In the genomic region with DNA sequence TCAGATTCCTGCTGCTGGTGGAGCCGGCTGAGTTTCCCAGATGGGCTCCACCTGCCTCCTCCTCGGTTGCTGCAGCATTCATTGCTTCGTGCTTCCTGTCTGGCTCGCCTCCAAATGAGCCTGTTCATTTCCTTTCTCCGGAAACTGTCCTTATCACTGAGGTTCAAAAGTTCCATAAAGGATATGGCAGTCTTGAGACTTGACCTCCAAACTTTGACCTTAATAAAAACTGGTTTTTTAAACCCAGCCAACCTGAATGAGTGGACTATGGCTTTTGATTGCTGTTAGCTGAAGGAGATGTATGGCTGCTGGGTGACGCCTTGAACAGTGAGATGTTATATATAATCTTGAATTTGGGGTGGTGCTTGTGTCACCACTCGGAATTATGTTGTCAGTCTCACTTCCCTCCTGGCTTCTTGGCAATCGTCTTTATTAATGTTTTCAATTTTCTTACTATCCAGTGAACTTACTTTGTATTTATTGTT, we compare ENCODE assay signal across 8 cellular contexts.
DNase-seq lines count a peak whose midpoint lies in the region; ATAC-seq and TF ChIP-seq lines count a peak whose summit lies in the region.

No MANE protein-coding gene starts in this region.

- peak overlapping the region; percentile 25; the same call in 1 of the 3 replicates for H3K4me3 Mint-ChIP-seq in GM23338
- peak overlapping the region; percentile 59 for H3K4me3 Mint-ChIP-seq in activated T-helper 1 cell treated with anti-CD3 and anti-CD28 coated beads, Interleukin-12 subunit alpha, Interleukin-12 subunit beta, Interleukin-2, Interleukin-4 antibody, amounts not matched to agents 30 ng/mL and 10 ng/mL and 1 ng/mL, durations not matched to agents 14 hours and 24 hours and 36 hours

- intact Hi-C loops in activated T-helper 1 cell treated with anti-CD3 and anti-CD28 coated beads, Interleukin-12 subunit alpha, Interleukin-12 subunit beta, Interleukin-2, Interleukin-4 antibody, amounts not matched to agents 30 ng/mL and 10 ng/mL and 1 ng/mL, durations not matched to agents 14 hours and 24 hours and 36 hours (cut with micrococcal nuclease) = loop anchor here (10.0 kb wide), 1 partner anchor 502 kb away; no protein-coding TSS in a partner anchor

- H4K20me1 ChIP-seq in GM23338 (replicated peaks; ENCODE audit: insufficient read depth) (peaks cover 23% of the 10 kb centered on the region; the same call in 1 of the 2 replicates), hepatocyte (ENCODE audit: insufficient read depth, poor library complexity, severe bottlenecking) (no peaks in the 10 kb centered on the region)

- H3K36me3 ChIP-seq in GM23338 (ENCODE audit: insufficient read depth) = no peaks in the 10 kb centered on the region
- no peaks in the 10 kb centered on the region for H3K36me3 ChIP-seq in hepatocyte (replicated peaks; ENCODE audit: insufficient read depth, low read depth)

- H3K4me2 ChIP-seq in GM23338 = peak overlapping the region; percentile 36
- peak overlapping the region; percentile 42 for H3K4me2 ChIP-seq in hepatocyte

- TF ChIP-seq CTCF in GM23338 (conservative IDR thresholded peaks at IDR 0.05; ENCODE audit: low read depth in 2 of 2) (no peak), hepatocyte (IDR thresholded peaks at IDR 0.05; ENCODE audit: poor library complexity) (no peak)

- H3K4me1 Mint-ChIP-seq in GM23338 = peaks cover 67% of the 10 kb centered on the region
- H3K4me1 Mint-ChIP-seq in activated T-helper 1 cell treated with anti-CD3 and anti-CD28 coated beads, Interleukin-12 subunit alpha, Interleukin-12 subunit beta, Interleukin-2, Interleukin-4 antibody, amounts not matched to agents 30 ng/mL and 10 ng/mL and 1 ng/mL, durations not matched to agents 14 hours and 24 hours and 36 hours (ENCODE audit: low read depth) = peaks cover 82% of the 10 kb centered on the region

- 38% methylated on average over 8 of the region's 8 CpGs for WGBS in hepatocyte (ENCODE audit: low lambda C conversion rate, missing lambda C conversion rate)

- H3K9me2 ChIP-seq in GM23338 (ENCODE audit: insufficient read depth) (no peaks in the 10 kb centered on the region), hepatocyte (replicated peaks; ENCODE audit: insufficient read depth) (no peaks in the 10 kb centered on the region)

- DNase-seq in GM23338 (ENCODE audit: low spot score) (no peak), NCI-H2171 treated with DMSO at 0.1 percent for 48 hours (lab: John Stamatoyannopoulos, UW) (peak; percentile 83), hepatocyte (ENCODE audit: low spot score) (peak; percentile 58), ureter (ENCODE audit: low spot score) (peak; percentile 63), SKM-1 treated with dmso at 0.1 percent for 144 hours (lab: John Stamatoyannopoulos, UW; ENCODE audit: unreplicated experiment) (no peak), inferior parietal cortex (ENCODE audit: extremely low spot score) (no peak)
- DNase-seq in activated T-helper 1 cell treated with anti-CD3 and anti-CD28 coated beads, Interleukin-12 subunit alpha, Interleukin-12 subunit beta, Interleukin-2, Interleukin-4 antibody, amounts not matched to agents 30 ng/mL and 10 ng/mL and 1 ng/mL, durations not matched to agents 14 hours and 24 hours and 36 hours (ENCODE audit: low spot score) = no peak

- peaks cover 99% of the 10 kb centered on the region for H3K79me2 ChIP-seq in GM23338 (replicated peaks; ENCODE audit: insufficient read depth)
- H3K79me2 ChIP-seq in hepatocyte = peaks cover 28% of the 10 kb centered on the region

- no peaks in the 10 kb centered on the region for H3K9me3 ChIP-seq in hepatocyte (ENCODE audit: low read depth)

- H3K36me3 Mint-ChIP-seq in GM23338 (ENCODE audit: low read depth) = no peaks in the 10 kb centered on the region; the same call in 2 of the 3 replicates
- peaks cover 2% of the 10 kb centered on the region for H3K36me3 Mint-ChIP-seq in activated T-helper 1 cell treated with anti-CD3 and anti-CD28 coated beads, Interleukin-12 subunit alpha, Interleukin-12 subunit beta, Interleukin-2, Interleukin-4 antibody, amounts not matched to agents 30 ng/mL and 10 ng/mL and 1 ng/mL, durations not matched to agents 14 hours and 24 hours and 36 hours (ENCODE audit: low read depth)

- peak; percentile 8; the same call in 1 of the 3 replicates for ATAC-seq in GM23338
- no peak for ATAC-seq in GM19395 (IDR thresholded peaks at IDR 0.05; ENCODE audit: unreplicated experiment)

- H3K4me3 ChIP-seq in GM23338 = no peak overlapping the region
- no peak overlapping the region for H3K4me3 ChIP-seq in hepatocyte

- H2AFZ ChIP-seq in GM23338 = no peak overlapping the region
- no peak overlapping the region for H2AFZ ChIP-seq in hepatocyte

- H3K27ac Mint-ChIP-seq in GM23338 = peak overlapping the region; percentile 86
- H3K27ac Mint-ChIP-seq in activated T-helper 1 cell treated with anti-CD3 and anti-CD28 coated beads, Interleukin-12 subunit alpha, Interleukin-12 subunit beta, Interleukin-2, Interleukin-4 antibody, amounts not matched to agents 30 ng/mL and 10 ng/mL and 1 ng/mL, durations not matched to agents 14 hours and 24 hours and 36 hours = peak overlapping the region; percentile 87

- no peaks in the 10 kb centered on the region; the same call in 2 of the 3 replicates for H3K9me3 Mint-ChIP-seq in GM23338
- H3K9me3 Mint-ChIP-seq in activated T-helper 1 cell treated with anti-CD3 and anti-CD28 coated beads, Interleukin-12 subunit alpha, Interleukin-12 subunit beta, Interleukin-2, Interleukin-4 antibody, amounts not matched to agents 30 ng/mL and 10 ng/mL and 1 ng/mL, durations not matched to agents 14 hours and 24 hours and 36 hours = no peaks in the 10 kb centered on the region

- no peaks in the 10 kb centered on the region for H3F3A ChIP-seq in GM23338 (replicated peaks; ENCODE audit: low read depth)

- H3K27me3 Mint-ChIP-seq in GM23338 (ENCODE audit: insufficient read depth, low read depth, poor library complexity) = peaks cover 10% of the 10 kb centered on the region
- no peaks in the 10 kb centered on the region for H3K27me3 Mint-ChIP-seq in activated T-helper 1 cell treated with anti-CD3 and anti-CD28 coated beads, Interleukin-12 subunit alpha, Interleukin-12 subunit beta, Interleukin-2, Interleukin-4 antibody, amounts not matched to agents 30 ng/mL and 10 ng/mL and 1 ng/mL, durations not matched to agents 14 hours and 24 hours and 36 hours (ENCODE audit: insufficient read depth)

- H3K27me3 ChIP-seq in GM23338 (ENCODE audit: insufficient read depth) = no peaks in the 10 kb centered on the region
- no peaks in the 10 kb centered on the region for H3K27me3 ChIP-seq in hepatocyte

- H3K27ac ChIP-seq in GM23338 (ENCODE audit: low read depth) (peak overlapping the region; percentile 2), hepatocyte (peak overlapping the region; percentile 35)

- peaks cover 64% of the 10 kb centered on the region for H3K4me1 ChIP-seq in GM23338 (ENCODE audit: insufficient read depth)
- H3K4me1 ChIP-seq in hepatocyte (ENCODE audit: insufficient read depth) = peaks cover 37% of the 10 kb centered on the region

TF ChIP-seq in GM23338, 12 proteins besides CTCF, POLR2A, EP300 and RAD21 (continues in another document):
- TF ChIP-seq NANOG (IDR thresholded peaks at IDR 0.05; ENCODE audit: borderline replicate concordance) (no peak), JUNB (IDR thresholded peaks at IDR 0.05; ENCODE audit: unreplicated experiment) (no peak), POLR2AphosphoS5 (IDR thresholded peaks at IDR 0.05; ENCODE audit: low read depth) (no peak), EZH2phosphoT487 (IDR thresholded peaks at IDR 0.05; ENCODE audit: unreplicated experiment) (no peak), CREB1 (CRISPR knock-in tag; IDR thresholded peaks at IDR 0.05; ENCODE audit: low read depth) (no peak), ZNF114 (CRISPR knock-in tag; IDR thresholded peaks at IDR 0.05) (no peak), EZH2 (IDR thresholded peaks at IDR 0.05; ENCODE audit: low read depth, unreplicated experiment) (no peak)
- TF ChIP-seq, protein P1, sequence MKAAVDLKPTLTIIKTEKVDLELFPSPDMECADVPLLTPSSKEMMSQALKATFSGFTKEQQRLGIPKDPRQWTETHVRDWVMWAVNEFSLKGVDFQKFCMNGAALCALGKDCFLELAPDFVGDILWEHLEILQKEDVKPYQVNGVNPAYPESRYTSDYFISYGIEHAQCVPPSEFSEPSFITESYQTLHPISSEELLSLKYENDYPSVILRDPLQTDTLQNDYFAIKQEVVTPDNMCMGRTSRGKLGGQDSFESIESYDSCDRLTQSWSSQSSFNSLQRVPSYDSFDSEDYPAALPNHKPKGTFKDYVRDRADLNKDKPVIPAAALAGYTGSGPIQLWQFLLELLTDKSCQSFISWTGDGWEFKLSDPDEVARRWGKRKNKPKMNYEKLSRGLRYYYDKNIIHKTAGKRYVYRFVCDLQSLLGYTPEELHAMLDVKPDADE (IDR thresholded peaks at IDR 0.05) = no peak

Comparison
In these comparisons a context has a peak if more than half of its experiments do, and no peak if none do; other contexts are left out.
1. DNase-seq: peak in NCI-H2171 treated with DMSO at 0.1 percent for 48 hours (single experiment), hepatocyte (single experiment) and ureter (single experiment); none in GM23338 (single experiment), activated T-helper 1 cell treated with anti-CD3 and anti-CD28 coated beads, Interleukin-12 subunit alpha, Interleukin-12 subunit beta, Interleukin-2, Interleukin-4 antibody, amounts not matched to agents 30 ng/mL and 10 ng/mL and 1 ng/mL, durations not matched to agents 14 hours and 24 hours and 36 hours (single experiment), SKM-1 treated with dmso at 0.1 percent for 144 hours (single experiment) and inferior parietal cortex (single experiment).